ENCODE assay signal across 1 cellular context in genomic region chr4:14023036-14023435, GRCh38.
TF ChIP-seq lines count a peak whose summit lies in the region.

No MANE protein-coding gene starts in this region.

TF ChIP-seq in IMR-90, 13 proteins besides CTCF, POLR2A, EP300 and RAD21:
- TF ChIP-seq BHLHE40 (IDR thresholded peaks at IDR 0.05; ENCODE audit: low read depth, low read length) (no peak), RFX5 (IDR thresholded peaks at IDR 0.05; ENCODE audit: low read depth, low read length) (no peak), RCOR1 (IDR thresholded peaks at IDR 0.05; ENCODE audit: insufficient replicate concordance, low read length) (no peak), MXI1 (IDR thresholded peaks at IDR 0.05; ENCODE audit: borderline replicate concordance, low read depth, low read length) (no peak), CHD1 (IDR thresholded peaks at IDR 0.05; ENCODE audit: low read depth, low read length) (no peak), NFE2L2 (IDR thresholded peaks at IDR 0.05; ENCODE audit: low read depth, low read length) (no peak), CEBPB (IDR thresholded peaks at IDR 0.05; ENCODE audit: low read depth, low read length) (no peak), SMC3 (IDR thresholded peaks at IDR 0.05; ENCODE audit: low read depth, low read length) (no peak), MAZ (IDR thresholded peaks at IDR 0.05; ENCODE audit: borderline replicate concordance, low read depth, low read length) (no peak), MAFK (IDR thresholded peaks at IDR 0.05; ENCODE audit: low read depth, low read length) (no peak), FOS (IDR thresholded peaks at IDR 0.05; ENCODE audit: low read depth, low read length) (no peak), USF2 (IDR thresholded peaks at IDR 0.05; ENCODE audit: low read depth, low read length) (no peak)
- TF ChIP-seq, protein P1, sequence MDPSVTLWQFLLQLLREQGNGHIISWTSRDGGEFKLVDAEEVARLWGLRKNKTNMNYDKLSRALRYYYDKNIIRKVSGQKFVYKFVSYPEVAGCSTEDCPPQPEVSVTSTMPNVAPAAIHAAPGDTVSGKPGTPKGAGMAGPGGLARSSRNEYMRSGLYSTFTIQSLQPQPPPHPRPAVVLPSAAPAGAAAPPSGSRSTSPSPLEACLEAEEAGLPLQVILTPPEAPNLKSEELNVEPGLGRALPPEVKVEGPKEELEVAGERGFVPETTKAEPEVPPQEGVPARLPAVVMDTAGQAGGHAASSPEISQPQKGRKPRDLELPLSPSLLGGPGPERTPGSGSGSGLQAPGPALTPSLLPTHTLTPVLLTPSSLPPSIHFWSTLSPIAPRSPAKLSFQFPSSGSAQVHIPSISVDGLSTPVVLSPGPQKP (IDR thresholded peaks at IDR 0.05; ENCODE audit: borderline replicate concordance, low read depth, low read length), result no peak
